In genomic region chr3:132164469-132165092, GRCh38 we compare ENCODE assay signal across 1 cellular context.
TF ChIP-seq lines count a peak whose summit lies in the region.

No MANE protein-coding gene starts in this region.

TF ChIP-seq in SK-N-SH, 30 proteins besides CTCF, POLR2A, EP300 and RAD21:
- TF ChIP-seq USF1 (IDR thresholded peaks at IDR 0.05; ENCODE audit: borderline replicate concordance, low read depth) (no peak), NRF1 (IDR thresholded peaks at IDR 0.05; ENCODE audit: low read depth, low read length) (no peak), PBX3 (IDR thresholded peaks at IDR 0.05) (no peak), USF2 (IDR thresholded peaks at IDR 0.05; ENCODE audit: borderline replicate concordance, low read depth, low read length) (no peak), IRF3 (IDR thresholded peaks at IDR 0.05; ENCODE audit: low read depth, low read length) (no peak), SIN3A (IDR thresholded peaks at IDR 0.05; ENCODE audit: borderline replicate concordance, low read depth, low read length) (no peak), FOXJ3 (CRISPR knock-in tag; IDR thresholded peaks at IDR 0.05) (no peak), SMC3 (IDR thresholded peaks at IDR 0.05; ENCODE audit: low read depth, low read length) (no peak), EZH2phosphoT487 (IDR thresholded peaks at IDR 0.05; ENCODE audit: borderline replicate concordance, low read depth) (no peak), GABPA (IDR thresholded peaks at IDR 0.05; ENCODE audit: low read depth) (no peak), ZBTB33 (IDR thresholded peaks at IDR 0.05; ENCODE audit: borderline replicate concordance, low read depth) (no peak), NFIC (IDR thresholded peaks at IDR 0.05; ENCODE audit: borderline replicate concordance) (no peak), MXI1 (IDR thresholded peaks at IDR 0.05; ENCODE audit: low read depth, low read length) (no peak), GATA2 (CRISPR knock-in tag; IDR thresholded peaks at IDR 0.05) (no peak), REST (IDR thresholded peaks at IDR 0.05; ENCODE audit: low read depth, low read length) (no peak)
